8 cellular contexts compared by ENCODE assay signal in genomic region chr4:8191136-8191747, GRCh38. TPM values are rescaled to one million over a fixed set of nuclear protein-coding genes. Genes with fewer than 3 reads are reported as not detected.
A peak's percentile ranks its signal among the peaks of the same experiment; 100 is the strongest.
DNase-seq lines count a peak whose midpoint lies in the region; ATAC-seq, FAIRE-seq and TF ChIP-seq lines count a peak whose summit lies in the region.

No MANE protein-coding gene starts in this region.

- peak overlapping the region; percentile 48 for H3K27ac ChIP-seq in GM12878 (ENCODE audit: control insufficient read depth, insufficient read depth)
- H3K27ac ChIP-seq in layer of hippocampus (ENCODE audit: low read depth, low read length) = peak overlapping the region; percentile 68
- peak overlapping the region; percentile 25 to 85 (median 68) for H3K27ac ChIP-seq in tibial nerve
- H3K27ac ChIP-seq in CD8-positive, alpha-beta memory T cell (ENCODE audit: low read depth, low read length) = no peak overlapping the region

- TF ChIP-seq POLR2A in GM12878 (IDR thresholded peaks at IDR 0.05; ENCODE audit: low read depth, low read length) (no peak), tibial nerve (IDR thresholded peaks at IDR 0.05) (peak in 1 of 2 donors; percentile 21)

- peak; percentile 44 for DNase-seq in GM12878 (ENCODE audit: low read depth, low spot score)
- DNase-seq in tibial nerve (ENCODE audit: low spot score in 2 of 2) = peak; percentile 54 to 62
- DNase-seq in NAMALWA (ENCODE audit: low spot score) = no peak
- no peak for DNase-seq in COR-L47 (lab: John Stamatoyannopoulos, UW)
- DNase-seq in CD8-positive, alpha-beta memory T cell = no peak

- no peak overlapping the region for H3K4me3 ChIP-seq in GM12878
- H3K4me3 ChIP-seq in tibial nerve = no peak overlapping the region
- no peak overlapping the region for H3K4me3 ChIP-seq in CD8-positive, alpha-beta memory T cell (ENCODE audit: low read length)

- SMC1A ChIA-PET in GM12878 (lab: Charles Lee; ENCODE audit: uncharacterized antibody, unreplicated experiment) = interaction anchor here (1.0 to 4.1 kb wide), 6 partner anchors 10 to 156 kb away, joined by 3 to 37 read pairs (median 5); no protein-coding TSS in a partner anchor

- TF ChIP-seq CTCF in GM12878 (IDR thresholded peaks at IDR 0.05 in 2 of 3, conservative IDR thresholded peaks at IDR 0.05 in 1 of 3; ENCODE audit: control insufficient read depth in 2 of 3, extremely low read depth in 1 of 3, insufficient read depth in 1 of 3, low read depth in 3 of 3, low read length in 3 of 3) = no peak
- no peak for TF ChIP-seq CTCF in tibial nerve (IDR thresholded peaks at IDR 0.05)

- CTCF ChIA-PET in GM12878 (lab: Yijun Ruan, JAX) = interaction anchor here (1.1 to 6.3 kb wide), 6 partner anchors 10 to 387 kb away, joined by 5 to 96 read pairs (median 8); no protein-coding TSS in a partner anchor
- CTCF ChIA-PET in CD8-positive, alpha-beta memory T cell (lab: Charles Lee) = interaction anchor here (0.7 kb wide), 1 partner anchor 395 kb away, joined by 3 read pairs; no protein-coding TSS in a partner anchor

- peaks cover 5 to 9% (median 5%) of the 10 kb centered on the region in 3 donors for H3K4me1 Mint-ChIP-seq in CD8-positive, alpha-beta memory T cell

- intact Hi-C loops in GM12878 (cut with micrococcal nuclease; ENCODE audit: unreplicated experiment) = no loop called here

- H3K27ac Mint-ChIP-seq in CD8-positive, alpha-beta memory T cell = no peak overlapping the region

- POLR2A ChIA-PET in GM12878 (lab: Charles Lee) = interaction anchor here (1.0 kb wide), 1 partner anchor 14 kb away, joined by 6 read pairs; no protein-coding TSS in a partner anchor
- POLR2A ChIA-PET in CD8-positive, alpha-beta memory T cell (lab: Charles Lee) = no interaction called here

- in situ Hi-C loops in GM12878 (cut with MboI) = no loop called here

- RAD21 ChIA-PET in GM12878 (lab: Charles Lee; ENCODE audit: unreplicated experiment) = interaction anchor here (0.8 to 5.8 kb wide), 7 partner anchors 8 to 153 kb away, joined by 3 to 76 read pairs (median 4); partner anchors contain the start of genes ABLIM2 and SH3TC1

- no peaks in the 10 kb centered on the region for H3K9me3 Mint-ChIP-seq in CD8-positive, alpha-beta memory T cell

- H3K9ac ChIP-seq in GM12878 (ENCODE audit: control insufficient read depth, insufficient read depth, low read length) = no peak overlapping the region

- H3K36me3 Mint-ChIP-seq in CD8-positive, alpha-beta memory T cell = no peaks in the 10 kb centered on the region

- H3K36me3 ChIP-seq in GM12878 (ENCODE audit: control insufficient read depth in 2 of 2, insufficient read depth in 2 of 2, low read length in 1 of 2) (no peaks in the 10 kb centered on the region), tibial nerve (no peaks in the 10 kb centered on the region)
- H3K36me3 ChIP-seq in CD8-positive, alpha-beta memory T cell (ENCODE audit: insufficient read depth, low read length) = no peaks in the 10 kb centered on the region

- H3K9me3 ChIP-seq in GM12878 (replicated peaks; ENCODE audit: control insufficient read depth, insufficient read depth, low read length) (no peaks in the 10 kb centered on the region), tibial nerve (no peaks in the 10 kb centered on the region)
- H3K9me3 ChIP-seq in CD8-positive, alpha-beta memory T cell (ENCODE audit: low read length) = no peaks in the 10 kb centered on the region

- BruUV-seq in GM12878 (replicated peaks; lab: Mats Ljungman, UMichigan) = no TSS peak

- WGBS in GM12878 (ENCODE audit: insufficient coverage, insufficient replicate concordance, low lambda C conversion rate, missing lambda C conversion rate) = 9% methylated on average over 23 of the region's 23 CpGs
- WGBS in tibial nerve, 2 donors = 52 to 54% methylated on average over 19 to 20 of the region's 23 CpGs

- FAIRE-seq in GM12878 (lab: Jason Lieb, UNC) = peak; percentile 80

- no peaks in the 10 kb centered on the region for H3K27me3 ChIP-seq in GM12878 (replicated peaks in 1 of 2; ENCODE audit: control insufficient read depth in 2 of 2, insufficient read depth in 2 of 2, low read length in 1 of 2)
- no peaks in the 10 kb centered on the region for H3K27me3 ChIP-seq in layer of hippocampus (ENCODE audit: control insufficient read depth, insufficient read depth, low read length)
- H3K27me3 ChIP-seq in tibial nerve = no peaks in the 10 kb centered on the region
- no peaks in the 10 kb centered on the region for H3K27me3 ChIP-seq in CD8-positive, alpha-beta memory T cell (ENCODE audit: insufficient read depth, low read length, poor library complexity, severe bottlenecking)

- TF ChIP-seq EP300 in GM12878 (IDR thresholded peaks at IDR 0.05; ENCODE audit: borderline replicate concordance in 1 of 2, control insufficient read depth in 1 of 2, low read depth in 2 of 2, low read length in 2 of 2) = 0 out of 4 replicates have a peak, but pooled peaks of 1 of the 2 experiments have one; percentile 13
- peak; percentile 24 to 79 for TF ChIP-seq EP300 in tibial nerve (IDR thresholded peaks at IDR 0.05)

- H3K27me3 Mint-ChIP-seq in CD8-positive, alpha-beta memory T cell = peaks cover 0 to 4% of the 10 kb centered on the region in 2 donors

- H4K20me1 ChIP-seq in GM12878 (ENCODE audit: control insufficient read depth, insufficient read depth) = no peaks in the 10 kb centered on the region

- TF ChIP-seq RAD21 in GM12878 (IDR thresholded peaks at IDR 0.05; ENCODE audit: insufficient read depth, low read depth, low read length) = no peak

- peak overlapping the region; percentile 69 for H2AFZ ChIP-seq in GM12878 (ENCODE audit: control insufficient read depth, low read depth, low read length)

- H3K4me2 ChIP-seq in GM12878 (ENCODE audit: control insufficient read depth, insufficient read depth) = peak overlapping the region; percentile 38

- H3K4me1 ChIP-seq in GM12878 (ENCODE audit: control insufficient read depth, insufficient read depth, low read length) = peaks cover 15% of the 10 kb centered on the region
- H3K4me1 ChIP-seq in tibial nerve = peaks cover 0 to 45% (median 8%) of the 10 kb centered on the region in 4 donors
- no peaks in the 10 kb centered on the region for H3K4me1 ChIP-seq in CD8-positive, alpha-beta memory T cell (ENCODE audit: insufficient read depth, low read length)

- ATAC-seq in GM18861 (IDR thresholded peaks at IDR 0.05; ENCODE audit: unreplicated experiment) = peak; percentile 34
- peak; percentile 55 for ATAC-seq in HG03460 (IDR thresholded peaks at IDR 0.05; ENCODE audit: unreplicated experiment)
- peak; percentile 69 for ATAC-seq in GM12878

- H3K79me2 ChIP-seq in GM12878 (ENCODE audit: control insufficient read depth, insufficient read depth, low read length) = no peaks in the 10 kb centered on the region

- no peak overlapping the region for H3K4me3 Mint-ChIP-seq in CD8-positive, alpha-beta memory T cell

TF ChIP-seq in GM12878, 131 proteins besides CTCF, POLR2A, EP300 and RAD21 (continues in another document):
- no peak for TF ChIP-seq EZH2 (IDR thresholded peaks at IDR 0.05; ENCODE audit: borderline replicate concordance, control insufficient read depth, low read depth, low read length)

RNA-seq across cellular contexts. Expression of gene SH3TC1, which starts 7.8 kb away (rescaled TPM):
- 199 and 223 TPM in 2 replicates for total RNA-seq in GM12878 (2013; cell fraction: nucleolus; rRNA removed)
- total RNA-seq in GM12878 (2014; rRNA removed) (30.4 and 33.1 TPM in 2 replicates), GM12878 (2014; rRNA removed; fragmentation: Illumina TruSeq; extraction: Trizol) (14.6 and 15.4 TPM in 2 replicates), GM12878 (2021) (39.6 and 47.0 TPM in 2 replicates), tibial nerve (100 to 1,000 TPM in 1 of 4 donors, 10 to 100 TPM in 3; 31.6 to 176 (median 69.7) TPM)
- polyA plus RNA-seq in GM12878 (2011; ENCODE audit: low read depth) = 11.1 TPM
- polyA plus RNA-seq in GM12878 (2011; rRNA removed) (13.0 and 19.8 TPM in 2 replicates), GM12878 (2014; fragmentation: Illumina TruSeq; extraction: Trizol) (2.6 and 7.4 TPM in 2 replicates), GM12878 (2014; fragmentation: Nextera tagmentation; extraction: Ambion mirVana) (under 1 TPM; 0.19 to 0.62 TPM), GM12878 (2014; rRNA removed) (28.4 and 31.8 TPM in 2 replicates), GM12878 (2016; fragmentation: Nextera tagmentation; extraction: Ambion mirVana) (10 to 100 TPM; 17.0 to 19.8 TPM)
- 23.9 and 42.0 TPM in 2 replicates for polyA plus RNA-seq in GM12878 (2011; cell fraction: cytosol; rRNA removed)
- polyA plus RNA-seq in GM12878 (2011; cell fraction: nucleus; rRNA removed) = 186 and 189 TPM in 2 replicates
- 21.8 and 26.5 TPM in 2 replicates for polyA plus RNA-seq in GM12878 (2012)
- polyA minus RNA-seq in GM12878 (2011; rRNA and poly(A)+ RNA removed) = 23.7 and 77.3 TPM in 2 replicates
- 22.4 and 33.3 TPM in 2 replicates for polyA minus RNA-seq in GM12878 (2011; cell fraction: cytosol; rRNA and poly(A)+ RNA removed)
- polyA minus RNA-seq in GM12878 (2011; cell fraction: nucleus; rRNA and poly(A)+ RNA removed) = 101 and 153 TPM in 2 replicates
- 1 to 10 TPM; 7.5 to 8.9 TPM for total RNA-seq in CD8-positive, alpha-beta memory T cell
- 12.2 TPM for polyA plus RNA-seq in CD8-positive, alpha-beta memory T cell

RNA-seq across cellular contexts. Expression of gene ABLIM2, which starts 32.6 kb away (rescaled TPM):
- 0.37 and 0.42 TPM in 2 replicates for total RNA-seq in GM12878 (2013; cell fraction: nucleolus; rRNA removed)
- total RNA-seq in GM12878 (2014; rRNA removed) (not detected in 2 replicates), GM12878 (2014; rRNA removed; fragmentation: Illumina TruSeq; extraction: Trizol) (not detected in 2 replicates), GM12878 (2021) (0.15 TPM in 1 of 2 replicates, not detected in the other), tibial nerve (100 to 1,000 TPM in 1 of 4 donors, 10 to 100 TPM in 3; 29.1 to 125 (median 41.7) TPM)
- not detected for polyA plus RNA-seq in GM12878 (2011; ENCODE audit: low read depth)
- polyA plus RNA-seq in GM12878 (2011; rRNA removed) (0.04 and 0.05 TPM in 2 replicates), GM12878 (2014; fragmentation: Illumina TruSeq; extraction: Trizol) (0.33 TPM in 1 of 2 replicates, not detected in the other), GM12878 (2014; fragmentation: Nextera tagmentation; extraction: Ambion mirVana) (under 1 TPM in 1 of 2 experiments, not detected in 1; 0.03 TPM), GM12878 (2014; rRNA removed) (not detected in 2 replicates), GM12878 (2016; fragmentation: Nextera tagmentation; extraction: Ambion mirVana) (not detected)
- 0.03 TPM in 2 replicates for polyA plus RNA-seq in GM12878 (2011; cell fraction: cytosol; rRNA removed)
- 0.09 and 1.5 TPM in 2 replicates for polyA plus RNA-seq in GM12878 (2011; cell fraction: nucleus; rRNA removed)
- 0.07 and 0.14 TPM in 2 replicates for polyA plus RNA-seq in GM12878 (2012)
- polyA minus RNA-seq in GM12878 (2011; rRNA and poly(A)+ RNA removed) = not detected in 2 replicates
- polyA minus RNA-seq in GM12878 (2011; cell fraction: cytosol; rRNA and poly(A)+ RNA removed) = not detected in 2 replicates
- 0.29 TPM in 1 of 2 replicates, not detected in the other for polyA minus RNA-seq in GM12878 (2011; cell fraction: nucleus; rRNA and poly(A)+ RNA removed)
- 1 to 10 TPM in 1 of 2 experiments, under 1 TPM in 1; 0.72 to 1.1 TPM for total RNA-seq in CD8-positive, alpha-beta memory T cell
- polyA plus RNA-seq in CD8-positive, alpha-beta memory T cell = 1.2 TPM

Comparison
In these comparisons a context has a peak if more than half of its experiments do, and no peak if none do; other contexts are left out.
1. DNase-seq: peak in GM12878 (single experiment) and tibial nerve (2 of 2); none in NAMALWA (single experiment), COR-L47 (single experiment) and CD8-positive, alpha-beta memory T cell (0 of 5).
2. RNA of gene ABLIM2, which starts 32.6 kb away (total RNA-seq): 29.1 to 125 TPM in tibial nerve; 0.72 to 1.1 TPM in CD8-positive, alpha-beta memory T cell and 0.15 to 0.42 TPM in GM12878; every median in the first group is over 10 times any median in the second.
3. Peak in every context shown above with its lines, with median percentiles within 50 percentile points of each other: ATAC-seq.